ENCODE assay signal across 20 cellular contexts in genomic region chr6:112017169-112017568, GRCh38. TPM values are rescaled to one million over a fixed set of nuclear protein-coding genes. Genes with fewer than 3 reads are reported as not detected.
A peak's percentile ranks its signal among the peaks of the same experiment; 100 is the strongest.
DNase-seq lines count a peak whose midpoint lies in the region; ATAC-seq and TF ChIP-seq lines count a peak whose summit lies in the region.
"Had no signal": no experiment of that assay in that cellular context is flagged by ENCODE, and none has a peak within 500 bp of the region (broad histone marks: within the 10 kb centered on the region; RNA-seq: fewer than 3 reads in every experiment).

No MANE protein-coding gene starts in this region.

- peak overlapping the region in 6 of 8 donors; percentile 3 to 75 (median 58) for H3K4me3 Mint-ChIP-seq in CD4-positive, alpha-beta memory T cell
- peak overlapping the region; percentile 66 for H3K4me3 Mint-ChIP-seq in activated T-cell treated with anti-CD3 and anti-CD28 coated beads, Interleukin-2, amount 50 U/mL, for 4 hours

- no peak overlapping the region for H2AFZ ChIP-seq in osteoblast (ENCODE audit: low read length)

- H3K4me3 ChIP-seq in CD4-positive, alpha-beta memory T cell (ENCODE audit: low read length in 2 of 2): no peak overlapping the region
- H3K4me3 ChIP-seq in osteoblast (ENCODE audit: insufficient read depth, low read length) (no peak overlapping the region), esophagus squamous epithelium (no peak overlapping the region)
- H3K4me3 ChIP-seq: gastrocnemius medialis, MG63, SK-N-MC, spleen, transverse colon had no signal

- DNase-seq in activated CD4-positive, CD25-positive, alpha-beta regulatory T cell treated with anti-CD3 and anti-CD28 coated beads, Interleukin-2, amount 50 U/mL, for 72 hours: no peak
- no peak for DNase-seq in CD4-positive, alpha-beta memory T cell
- DNase-seq in activated T-cell treated with anti-CD3 and anti-CD28 coated beads, Interleukin-2, amount 50 U/mL, for 4 hours: no peak
- DNase-seq in osteoblast (ENCODE audit: insufficient read length, low spot score, missing footprints): no peak
- no peak for DNase-seq in esophagus squamous epithelium (lab: John Stamatoyannopoulos, UW)
- DNase-seq: C1 segment of cervical spinal cord, DMS79, gastrocnemius medialis, MG63, NCI-H1930, NCI-H526, spleen, transverse colon had no signal

- no peaks in the 10 kb centered on the region for H3K9me3 Mint-ChIP-seq in CD4-positive, alpha-beta memory T cell
- H3K9me3 Mint-ChIP-seq in activated T-cell treated with anti-CD3 and anti-CD28 coated beads, Interleukin-2, amount 50 U/mL, for 4 hours: no peaks in the 10 kb centered on the region

- no peak overlapping the region for H3K27ac ChIP-seq in CD4-positive, alpha-beta memory T cell (ENCODE audit: low read depth, low read length)
- peak overlapping the region; percentile 39 for H3K27ac ChIP-seq in osteoblast (ENCODE audit: low read depth, low read length)
- no peak overlapping the region for H3K27ac ChIP-seq in esophagus squamous epithelium
- H3K27ac ChIP-seq: 22Rv1, SK-N-MC, spleen, transverse colon had no signal

- no peaks in the 10 kb centered on the region for H3K36me3 ChIP-seq in CD4-positive, alpha-beta memory T cell (ENCODE audit: insufficient read depth, low read length)
- H3K36me3 ChIP-seq in osteoblast (ENCODE audit: insufficient read depth, low read length) (no peaks in the 10 kb centered on the region), esophagus squamous epithelium (no peaks in the 10 kb centered on the region)
- H3K36me3 ChIP-seq: gastrocnemius medialis, MG63, spleen, transverse colon had no signal

- no peaks in the 10 kb centered on the region for H3K36me3 Mint-ChIP-seq in CD4-positive, alpha-beta memory T cell
- H3K36me3 Mint-ChIP-seq in activated T-cell treated with anti-CD3 and anti-CD28 coated beads, Interleukin-2, amount 50 U/mL, for 4 hours (ENCODE audit: insufficient read depth): no peaks in the 10 kb centered on the region

- CTCF ChIA-PET in CD4-positive, alpha-beta memory T cell (lab: Charles Lee; ENCODE audit: partially characterized antibody): interaction anchor here (0.9 to 20.9 kb wide), 5 partner anchors 8 to 307 kb away, joined by 4 to 619 read pairs (median 8); no protein-coding TSS in a partner anchor

- TF ChIP-seq POLR2A in esophagus squamous epithelium (IDR thresholded peaks at IDR 0.05): no peak

- intact Hi-C loops in CD4-positive, alpha-beta memory T cell (cut with micrococcal nuclease): loop anchor here (1.0 kb wide), 1 partner anchor 11 kb away; no protein-coding TSS in a partner anchor
- intact Hi-C loops in esophagus squamous epithelium (cut with DNase I): no loop called here

- peaks cover 34% of the 10 kb centered on the region for H3K4me1 ChIP-seq in CD4-positive, alpha-beta memory T cell (ENCODE audit: insufficient read depth, low read length)
- H3K4me1 ChIP-seq in osteoblast (ENCODE audit: insufficient read depth, low read length) (peaks cover 51% of the 10 kb centered on the region), esophagus squamous epithelium (peaks cover 3 to 43% (median 17%) of the 10 kb centered on the region in 3 donors)

- H3K27me3 ChIP-seq in CD4-positive, alpha-beta memory T cell (ENCODE audit: insufficient read depth, low read length): no peaks in the 10 kb centered on the region
- no peaks in the 10 kb centered on the region for H3K27me3 ChIP-seq in osteoblast (ENCODE audit: insufficient read depth, low read length)
- no peaks in the 10 kb centered on the region for H3K27me3 ChIP-seq in esophagus squamous epithelium
- H3K27me3 ChIP-seq: gastrocnemius medialis, MG63, spleen, transverse colon had no signal

- peaks cover 19 to 50% (median 34%) of the 10 kb centered on the region in 4 donors for H3K4me1 Mint-ChIP-seq in CD4-positive, alpha-beta memory T cell
- H3K4me1 Mint-ChIP-seq in activated T-cell treated with anti-CD3 and anti-CD28 coated beads, Interleukin-2, amount 50 U/mL, for 4 hours (ENCODE audit: low read depth): peaks cover 67% of the 10 kb centered on the region

- no peaks in the 10 kb centered on the region for H3K27me3 Mint-ChIP-seq in CD4-positive, alpha-beta memory T cell
- no peaks in the 10 kb centered on the region for H3K27me3 Mint-ChIP-seq in activated T-cell treated with anti-CD3 and anti-CD28 coated beads, Interleukin-2, amount 50 U/mL, for 4 hours (ENCODE audit: low read depth)

- H4K20me1 ChIP-seq in osteoblast (ENCODE audit: insufficient read depth, low read length): no peaks in the 10 kb centered on the region

- no peak overlapping the region for H3K4me2 ChIP-seq in osteoblast (ENCODE audit: insufficient read depth, low read length)

- TF ChIP-seq CTCF in osteoblast (IDR thresholded peaks at IDR 0.05; ENCODE audit: extremely low read depth, low read depth, low read length): no peak
- TF ChIP-seq CTCF in esophagus squamous epithelium (IDR thresholded peaks at IDR 0.05): no peak

- no peaks in the 10 kb centered on the region for H3K9me3 ChIP-seq in CD4-positive, alpha-beta memory T cell (ENCODE audit: control insufficient read depth in 1 of 2, low read length in 2 of 2)
- H3K9me3 ChIP-seq in osteoblast (ENCODE audit: low read depth, low read length) (no peaks in the 10 kb centered on the region), esophagus squamous epithelium (no peaks in the 10 kb centered on the region)
- H3K9me3 ChIP-seq: gastrocnemius medialis, MG63, spleen, transverse colon had no signal

- H3K27ac Mint-ChIP-seq in CD4-positive, alpha-beta memory T cell: peak overlapping the region in 3 of 7 donors; percentile 57 to 75 (median 73)

- POLR2A ChIA-PET in CD4-positive, alpha-beta memory T cell (lab: Charles Lee; ENCODE audit: partially characterized antibody): interaction anchor here (1.1 to 8.1 kb wide), 5 partner anchors 10 to 254 kb away, joined by 3 to 85 read pairs (median 7); no protein-coding TSS in a partner anchor

- peak; percentile 84 to 88 for ATAC-seq in activated CD4-positive, CD25-positive, alpha-beta regulatory T cell treated with anti-CD3 and anti-CD28 coated beads, Interleukin-2, amount 50 U/mL, for 24 hours
- ATAC-seq in activated T-cell treated with anti-CD3 and anti-CD28 coated beads, Interleukin-2, amount 50 U/mL, for 4 hours: peak; percentile 75 to 77
- ATAC-seq in HG02970 (IDR thresholded peaks at IDR 0.05; ENCODE audit: low FRiP score, unreplicated experiment): no peak
- ATAC-seq in GM19023 (IDR thresholded peaks at IDR 0.05; ENCODE audit: unreplicated experiment): no peak

- 78 to 100% methylated on average over 3 to 4 of the region's 4 CpGs for WGBS in esophagus squamous epithelium, 2 donors

- no peaks in the 10 kb centered on the region for H3K79me2 ChIP-seq in osteoblast (ENCODE audit: insufficient read depth, low read length)

RNA-seq across cellular contexts. Expression of gene CCN6, which starts 36.7 kb away (rescaled TPM):
- total RNA-seq in CD4-positive, alpha-beta memory T cell: not detected
- polyA plus RNA-seq in CD4-positive, alpha-beta memory T cell: under 1 TPM in 1 of 2 donors, not detected in 1; 0.09 TPM
- under 1 TPM; 0.43 to 0.90 (median 0.58) TPM for total RNA-seq in activated T-cell treated with anti-CD3 and anti-CD28 coated beads, Interleukin-2, amount 50 U/mL, for 4 hours
- total RNA-seq in osteoblast: 6.8 and 6.9 TPM in 2 replicates
- under 1 TPM in 1 of 4 donors, not detected in 3; 0.38 TPM for total RNA-seq in esophagus squamous epithelium
- total RNA-seq: chondrocyte, gastrocnemius medialis, liver, spleen, transverse colon had no signal

Comparison
In these comparisons a context has a peak if more than half of its experiments do, and no peak if none do; other contexts are left out.
1. ATAC-seq: peak in activated CD4-positive, CD25-positive, alpha-beta regulatory T cell treated with anti-CD3 and anti-CD28 coated beads, Interleukin-2, amount 50 U/mL, for 24 hours (2 of 2) and activated T-cell treated with anti-CD3 and anti-CD28 coated beads, Interleukin-2, amount 50 U/mL, for 4 hours (2 of 2); none in HG02970 (single experiment) and GM19023 (single experiment).